Comparison of ENCODE assay signal across 1 cellular context in the genomic region with DNA sequence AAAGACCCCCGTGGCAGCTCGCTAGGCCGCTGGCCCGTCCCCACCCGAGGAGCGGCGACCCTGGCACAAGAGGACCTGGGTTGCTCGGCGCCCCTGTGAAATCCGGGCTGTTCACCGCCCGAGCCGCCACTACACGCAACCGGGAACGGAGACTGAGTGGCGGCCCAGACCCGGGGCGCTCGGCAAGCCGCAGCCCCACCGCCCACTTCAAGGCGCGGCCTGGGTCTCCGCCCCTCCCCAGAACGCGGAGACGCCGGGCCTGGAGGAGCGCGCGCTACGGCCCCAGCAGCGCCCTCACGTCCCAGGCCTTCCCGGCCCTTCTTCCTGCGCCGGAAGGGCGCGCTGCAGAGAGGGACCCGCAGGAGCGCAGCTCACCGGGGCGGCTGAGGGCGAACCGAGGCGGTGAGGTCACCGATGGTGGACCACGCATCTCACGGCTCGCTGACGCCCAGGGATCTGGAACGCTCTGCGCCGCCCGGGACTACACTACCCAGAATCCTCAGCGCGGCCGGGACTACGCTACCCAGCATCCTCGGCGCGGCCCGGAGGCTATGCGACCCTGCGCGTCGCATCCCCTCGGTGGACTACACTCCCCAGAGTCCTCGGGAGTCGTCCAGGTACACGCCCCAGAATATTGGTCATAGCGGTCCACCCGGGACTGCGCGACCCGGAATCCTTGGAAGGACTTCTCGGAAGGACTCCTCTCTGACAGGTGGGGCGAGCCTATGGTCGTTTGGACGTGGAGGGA.
TF ChIP-seq lines count a peak whose summit lies in the region.

A gene (minus strand): TSS at position 470 of the 748 bp plus-strand sequence. CDS start 10,436 bp downstream, outside the sequence.

TF ChIP-seq in HEK293, 187 proteins besides CTCF, POLR2A, EP300 and RAD21 (continued from another document and continues in another):
- TF ChIP-seq RBAK (tag by site-specific recombination; IDR thresholded peaks at IDR 0.05) (no peak), ZNF660 (tag by site-specific recombination; IDR thresholded peaks at IDR 0.05) (no peak; the same call in 1 of the 2 replicates), ZNF335 (tag by site-specific recombination; conservative IDR thresholded peaks at IDR 0.05) (peak; percentile 90), ZNF623 (tag by site-specific recombination; IDR thresholded peaks at IDR 0.05) (no peak), ZNF366 (tag by site-specific recombination; conservative IDR thresholded peaks at IDR 0.05) (no peak), KLF8 (tag by site-specific recombination; IDR thresholded peaks at IDR 0.05) (peak; percentile 93), ZNF341 (tag by site-specific recombination; IDR thresholded peaks at IDR 0.05; ENCODE audit: low read depth) (peak; percentile 77), ZSCAN23 (tag by site-specific recombination; IDR thresholded peaks at IDR 0.05) (no peak), ZNF112 (tag by site-specific recombination; IDR thresholded peaks at IDR 0.05) (no peak), ZNF175 (tag by site-specific recombination; IDR thresholded peaks at IDR 0.05) (no peak), ZNF555 (tag by site-specific recombination; conservative IDR thresholded peaks at IDR 0.05) (no peak), ZNF600 (tag by site-specific recombination; IDR thresholded peaks at IDR 0.05) (peak; percentile 82), ZNF350 (tag by site-specific recombination; IDR thresholded peaks at IDR 0.05) (no peak), KLF1 (tag by site-specific recombination; IDR thresholded peaks at IDR 0.05) (peak; percentile 92), SETDB1 (IDR thresholded peaks at IDR 0.05; ENCODE audit: insufficient read length, low read length) (no peak), ZNF274 (IDR thresholded peaks at IDR 0.05; ENCODE audit: low read length) (no peak), ZNF274 (tag by site-specific recombination; IDR thresholded peaks at IDR 0.05; ENCODE audit: borderline replicate concordance) (no peak), ZFP3 (tag by site-specific recombination; IDR thresholded peaks at IDR 0.05; ENCODE audit: low read depth) (no peak), ZNF701 (tag by site-specific recombination; IDR thresholded peaks at IDR 0.05) (no peak), SP7 (tag by site-specific recombination; IDR thresholded peaks at IDR 0.05) (peak; percentile 77), ZXDB (tag by site-specific recombination; IDR thresholded peaks at IDR 0.05) (peak; percentile 83), HOXA7 (CRISPR knock-in tag; IDR thresholded peaks at IDR 0.05; ENCODE audit: borderline replicate concordance) (no peak), ZNF777 (tag by site-specific recombination; IDR thresholded peaks at IDR 0.05; ENCODE audit: borderline replicate concordance) (no peak), ZNF174 (tag by site-specific recombination; IDR thresholded peaks at IDR 0.05) (no peak), YY1 (tag by site-specific recombination; IDR thresholded peaks at IDR 0.05) (peak; percentile 54; the same call in 1 of the 2 replicates), HOXC10 (CRISPR knock-in tag; IDR thresholded peaks at IDR 0.05) (no peak), KLF7 (tag by site-specific recombination; IDR thresholded peaks at IDR 0.05; ENCODE audit: borderline replicate concordance) (peak; percentile 74)
- TF ChIP-seq, protein P1, sequence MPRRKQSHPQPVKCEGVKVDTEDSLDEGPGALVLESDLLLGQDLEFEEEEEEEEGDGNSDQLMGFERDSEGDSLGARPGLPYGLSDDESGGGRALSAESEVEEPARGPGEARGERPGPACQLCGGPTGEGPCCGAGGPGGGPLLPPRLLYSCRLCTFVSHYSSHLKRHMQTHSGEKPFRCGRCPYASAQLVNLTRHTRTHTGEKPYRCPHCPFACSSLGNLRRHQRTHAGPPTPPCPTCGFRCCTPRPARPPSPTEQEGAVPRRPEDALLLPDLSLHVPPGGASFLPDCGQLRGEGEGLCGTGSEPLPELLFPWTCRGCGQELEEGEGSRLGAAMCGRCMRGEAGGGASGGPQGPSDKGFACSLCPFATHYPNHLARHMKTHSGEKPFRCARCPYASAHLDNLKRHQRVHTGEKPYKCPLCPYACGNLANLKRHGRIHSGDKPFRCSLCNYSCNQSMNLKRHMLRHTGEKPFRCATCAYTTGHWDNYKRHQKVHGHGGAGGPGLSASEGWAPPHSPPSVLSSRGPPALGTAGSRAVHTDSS (tag by site-specific recombination; IDR thresholded peaks at IDR 0.05) = no peak
- TF ChIP-seq, protein P2, sequence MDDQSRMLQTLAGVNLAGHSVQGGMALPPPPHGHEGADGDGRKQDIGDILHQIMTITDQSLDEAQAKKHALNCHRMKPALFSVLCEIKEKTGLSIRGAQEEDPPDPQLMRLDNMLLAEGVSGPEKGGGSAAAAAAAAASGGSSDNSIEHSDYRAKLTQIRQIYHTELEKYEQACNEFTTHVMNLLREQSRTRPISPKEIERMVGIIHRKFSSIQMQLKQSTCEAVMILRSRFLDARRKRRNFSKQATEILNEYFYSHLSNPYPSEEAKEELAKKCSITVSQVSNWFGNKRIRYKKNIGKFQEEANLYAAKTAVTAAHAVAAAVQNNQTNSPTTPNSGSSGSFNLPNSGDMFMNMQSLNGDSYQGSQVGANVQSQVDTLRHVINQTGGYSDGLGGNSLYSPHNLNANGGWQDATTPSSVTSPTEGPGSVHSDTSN (CRISPR knock-in tag; IDR thresholded peaks at IDR 0.05) = 0 out of 2 replicates have a peak, but pooled peaks have one; percentile 73
- TF ChIP-seq, protein P3, sequence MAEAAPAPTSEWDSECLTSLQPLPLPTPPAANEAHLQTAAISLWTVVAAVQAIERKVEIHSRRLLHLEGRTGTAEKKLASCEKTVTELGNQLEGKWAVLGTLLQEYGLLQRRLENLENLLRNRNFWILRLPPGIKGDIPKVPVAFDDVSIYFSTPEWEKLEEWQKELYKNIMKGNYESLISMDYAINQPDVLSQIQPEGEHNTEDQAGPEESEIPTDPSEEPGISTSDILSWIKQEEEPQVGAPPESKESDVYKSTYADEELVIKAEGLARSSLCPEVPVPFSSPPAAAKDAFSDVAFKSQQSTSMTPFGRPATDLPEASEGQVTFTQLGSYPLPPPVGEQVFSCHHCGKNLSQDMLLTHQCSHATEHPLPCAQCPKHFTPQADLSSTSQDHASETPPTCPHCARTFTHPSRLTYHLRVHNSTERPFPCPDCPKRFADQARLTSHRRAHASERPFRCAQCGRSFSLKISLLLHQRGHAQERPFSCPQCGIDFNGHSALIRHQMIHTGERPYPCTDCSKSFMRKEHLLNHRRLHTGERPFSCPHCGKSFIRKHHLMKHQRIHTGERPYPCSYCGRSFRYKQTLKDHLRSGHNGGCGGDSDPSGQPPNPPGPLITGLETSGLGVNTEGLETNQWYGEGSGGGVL (tag by site-specific recombination; IDR thresholded peaks at IDR 0.05) = no peak; the same call in 1 of the 2 replicates
- TF ChIP-seq, protein P4, sequence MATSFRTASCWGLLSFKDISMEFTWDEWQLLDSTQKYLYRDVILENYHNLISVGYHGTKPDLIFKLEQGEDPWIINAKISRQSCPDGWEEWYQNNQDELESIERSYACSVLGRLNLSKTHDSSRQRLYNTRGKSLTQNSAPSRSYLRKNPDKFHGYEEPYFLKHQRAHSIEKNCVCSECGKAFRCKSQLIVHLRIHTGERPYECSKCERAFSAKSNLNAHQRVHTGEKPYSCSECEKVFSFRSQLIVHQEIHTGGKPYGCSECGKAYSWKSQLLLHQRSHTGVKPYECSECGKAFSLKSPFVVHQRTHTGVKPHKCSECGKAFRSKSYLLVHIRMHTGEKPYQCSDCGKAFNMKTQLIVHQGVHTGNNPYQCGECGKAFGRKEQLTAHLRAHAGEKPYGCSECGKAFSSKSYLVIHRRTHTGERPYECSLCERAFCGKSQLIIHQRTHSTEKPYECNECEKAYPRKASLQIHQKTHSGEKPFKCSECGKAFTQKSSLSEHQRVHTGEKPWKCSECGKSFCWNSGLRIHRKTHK (tag by site-specific recombination; IDR thresholded peaks at IDR 0.05) = no peak
- TF ChIP-seq, protein P5, sequence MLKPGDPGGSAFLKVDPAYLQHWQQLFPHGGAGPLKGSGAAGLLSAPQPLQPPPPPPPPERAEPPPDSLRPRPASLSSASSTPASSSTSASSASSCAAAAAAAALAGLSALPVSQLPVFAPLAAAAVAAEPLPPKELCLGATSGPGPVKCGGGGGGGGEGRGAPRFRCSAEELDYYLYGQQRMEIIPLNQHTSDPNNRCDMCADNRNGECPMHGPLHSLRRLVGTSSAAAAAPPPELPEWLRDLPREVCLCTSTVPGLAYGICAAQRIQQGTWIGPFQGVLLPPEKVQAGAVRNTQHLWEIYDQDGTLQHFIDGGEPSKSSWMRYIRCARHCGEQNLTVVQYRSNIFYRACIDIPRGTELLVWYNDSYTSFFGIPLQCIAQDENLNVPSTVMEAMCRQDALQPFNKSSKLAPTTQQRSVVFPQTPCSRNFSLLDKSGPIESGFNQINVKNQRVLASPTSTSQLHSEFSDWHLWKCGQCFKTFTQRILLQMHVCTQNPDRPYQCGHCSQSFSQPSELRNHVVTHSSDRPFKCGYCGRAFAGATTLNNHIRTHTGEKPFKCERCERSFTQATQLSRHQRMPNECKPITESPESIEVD (tag by site-specific recombination; IDR thresholded peaks at IDR 0.05) = no peak
- TF ChIP-seq, protein P6, sequence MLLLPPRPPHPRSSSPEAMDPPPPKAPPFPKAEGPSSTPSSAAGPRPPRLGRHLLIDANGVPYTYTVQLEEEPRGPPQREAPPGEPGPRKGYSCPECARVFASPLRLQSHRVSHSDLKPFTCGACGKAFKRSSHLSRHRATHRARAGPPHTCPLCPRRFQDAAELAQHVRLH (tag by site-specific recombination; IDR thresholded peaks at IDR 0.05) = no peak
- TF ChIP-seq, protein P7, sequence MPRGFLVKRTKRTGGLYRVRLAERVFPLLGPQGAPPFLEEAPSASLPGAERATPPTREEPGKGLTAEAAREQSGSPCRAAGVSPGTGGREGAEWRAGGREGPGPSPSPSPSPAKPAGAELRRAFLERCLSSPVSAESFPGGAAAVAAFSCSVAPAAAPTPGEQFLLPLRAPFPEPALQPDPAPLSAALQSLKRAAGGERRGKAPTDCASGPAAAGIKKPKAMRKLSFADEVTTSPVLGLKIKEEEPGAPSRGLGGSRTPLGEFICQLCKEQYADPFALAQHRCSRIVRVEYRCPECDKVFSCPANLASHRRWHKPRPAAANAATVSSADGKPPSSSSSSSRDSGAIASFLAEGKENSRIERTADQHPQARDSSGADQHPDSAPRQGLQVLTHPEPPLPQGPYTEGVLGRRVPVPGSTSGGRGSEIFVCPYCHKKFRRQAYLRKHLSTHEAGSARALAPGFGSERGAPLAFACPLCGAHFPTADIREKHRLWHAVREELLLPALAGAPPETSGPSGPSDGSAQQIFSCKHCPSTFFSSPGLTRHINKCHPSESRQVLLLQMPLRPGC (tag by site-specific recombination; IDR thresholded peaks at IDR 0.05) = peak; percentile 62
- TF ChIP-seq, protein P8, sequence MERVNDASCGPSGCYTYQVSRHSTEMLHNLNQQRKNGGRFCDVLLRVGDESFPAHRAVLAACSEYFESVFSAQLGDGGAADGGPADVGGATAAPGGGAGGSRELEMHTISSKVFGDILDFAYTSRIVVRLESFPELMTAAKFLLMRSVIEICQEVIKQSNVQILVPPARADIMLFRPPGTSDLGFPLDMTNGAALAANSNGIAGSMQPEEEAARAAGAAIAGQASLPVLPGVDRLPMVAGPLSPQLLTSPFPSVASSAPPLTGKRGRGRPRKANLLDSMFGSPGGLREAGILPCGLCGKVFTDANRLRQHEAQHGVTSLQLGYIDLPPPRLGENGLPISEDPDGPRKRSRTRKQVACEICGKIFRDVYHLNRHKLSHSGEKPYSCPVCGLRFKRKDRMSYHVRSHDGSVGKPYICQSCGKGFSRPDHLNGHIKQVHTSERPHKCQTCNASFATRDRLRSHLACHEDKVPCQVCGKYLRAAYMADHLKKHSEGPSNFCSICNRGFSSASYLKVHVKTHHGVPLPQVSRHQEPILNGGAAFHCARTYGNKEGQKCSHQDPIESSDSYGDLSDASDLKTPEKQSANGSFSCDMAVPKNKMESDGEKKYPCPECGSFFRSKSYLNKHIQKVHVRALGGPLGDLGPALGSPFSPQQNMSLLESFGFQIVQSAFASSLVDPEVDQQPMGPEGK (tag by site-specific recombination; IDR thresholded peaks at IDR 0.05) = peak; percentile 5; the same call in 1 of the 2 replicates
- TF ChIP-seq, protein P9, sequence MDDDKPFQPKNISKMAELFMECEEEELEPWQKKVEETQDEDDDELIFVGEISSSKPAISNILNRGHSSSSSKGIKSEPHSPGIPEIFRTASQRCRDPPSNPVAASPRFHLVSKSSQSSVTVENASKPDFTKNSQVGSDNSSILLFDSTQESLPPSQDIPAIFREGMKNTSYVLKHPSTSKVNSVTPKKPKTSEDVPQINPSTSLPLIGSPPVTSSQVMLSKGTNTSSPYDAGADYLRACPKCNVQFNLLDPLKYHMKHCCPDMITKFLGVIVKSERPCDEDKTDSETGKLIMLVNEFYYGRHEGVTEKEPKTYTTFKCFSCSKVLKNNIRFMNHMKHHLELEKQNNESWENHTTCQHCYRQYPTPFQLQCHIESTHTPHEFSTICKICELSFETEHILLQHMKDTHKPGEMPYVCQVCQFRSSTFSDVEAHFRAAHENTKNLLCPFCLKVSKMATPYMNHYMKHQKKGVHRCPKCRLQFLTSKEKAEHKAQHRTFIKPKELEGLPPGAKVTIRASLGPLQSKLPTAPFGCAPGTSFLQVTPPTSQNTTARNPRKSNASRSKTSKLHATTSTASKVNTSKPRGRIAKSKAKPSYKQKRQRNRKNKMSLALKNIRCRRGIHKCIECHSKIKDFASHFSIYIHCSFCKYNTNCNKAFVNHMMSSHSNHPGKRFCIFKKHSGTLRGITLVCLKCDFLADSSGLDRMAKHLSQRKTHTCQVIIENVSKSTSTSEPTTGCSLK (tag by site-specific recombination; IDR thresholded peaks at IDR 0.05) = no peak
- TF ChIP-seq, protein P10, sequence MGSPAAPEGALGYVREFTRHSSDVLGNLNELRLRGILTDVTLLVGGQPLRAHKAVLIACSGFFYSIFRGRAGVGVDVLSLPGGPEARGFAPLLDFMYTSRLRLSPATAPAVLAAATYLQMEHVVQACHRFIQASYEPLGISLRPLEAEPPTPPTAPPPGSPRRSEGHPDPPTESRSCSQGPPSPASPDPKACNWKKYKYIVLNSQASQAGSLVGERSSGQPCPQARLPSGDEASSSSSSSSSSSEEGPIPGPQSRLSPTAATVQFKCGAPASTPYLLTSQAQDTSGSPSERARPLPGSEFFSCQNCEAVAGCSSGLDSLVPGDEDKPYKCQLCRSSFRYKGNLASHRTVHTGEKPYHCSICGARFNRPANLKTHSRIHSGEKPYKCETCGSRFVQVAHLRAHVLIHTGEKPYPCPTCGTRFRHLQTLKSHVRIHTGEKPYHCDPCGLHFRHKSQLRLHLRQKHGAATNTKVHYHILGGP (tag by site-specific recombination; IDR thresholded peaks at IDR 0.05) = no peak
